Comparison of ENCODE assay signal across 16 cellular contexts in the genomic region with DNA sequence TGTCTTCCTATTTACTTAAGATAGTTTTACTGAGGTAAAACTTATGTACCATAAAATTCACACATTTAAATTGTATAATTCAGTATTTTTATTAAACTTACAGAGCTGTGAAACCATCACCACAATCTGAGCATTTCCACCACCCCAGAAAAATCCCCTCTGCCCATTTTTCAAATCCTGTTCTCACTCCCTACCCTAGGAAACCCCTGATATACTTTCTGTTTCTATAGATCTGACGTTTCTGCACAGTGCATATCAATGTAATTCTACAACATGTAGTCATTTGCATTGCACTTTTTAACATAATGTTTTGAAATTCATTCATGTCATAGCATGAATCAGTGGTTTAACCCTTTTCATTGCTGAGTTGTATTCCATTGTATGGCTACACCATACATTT.
DNase-seq lines count a peak whose midpoint lies in the region; ATAC-seq and TF ChIP-seq lines count a peak whose summit lies in the region.
"Had no signal": no experiment of that assay in that cellular context is flagged by ENCODE, and none has a peak within 500 bp of the region (broad histone marks: within the 10 kb centered on the region; RNA-seq: fewer than 3 reads in every experiment).

No MANE protein-coding gene starts in this region.

- H3K4me1 ChIP-seq in GM23248 (ENCODE audit: insufficient read depth), result no peaks in the 10 kb centered on the region
- H3K4me1 ChIP-seq: Peyer's patch had no signal

- H3K4me2 ChIP-seq in GM23248 (ENCODE audit: unreplicated experiment), result no peak overlapping the region

- H3K27ac ChIP-seq in substantia nigra (ENCODE audit: low read depth, low read length, poor library complexity, severe bottlenecking), result no peak overlapping the region
- H3K27ac ChIP-seq in GM23248, result no peak overlapping the region

- in situ Hi-C loops in GM23248 (cut with MboI), result loop anchor here (25.0 kb wide), 1 partner anchor 905 kb away; no protein-coding TSS in a partner anchor

- peaks cover 10% of the 10 kb centered on the region for H3K4me1 Mint-ChIP-seq in glutamatergic neuron (ENCODE audit: low read depth, unreplicated experiment)
- H3K4me1 Mint-ChIP-seq: T-helper 17 cell had no signal

- no peak overlapping the region for H3K27ac Mint-ChIP-seq in glutamatergic neuron (ENCODE audit: unreplicated experiment)
- H3K27ac Mint-ChIP-seq: HFFc6, T-helper 17 cell had no signal

- H3K4me3 ChIP-seq in GM23248, result no peak overlapping the region
- H3K4me3 ChIP-seq: Peyer's patch had no signal

- no peak overlapping the region for H3K4me3 Mint-ChIP-seq in glutamatergic neuron (ENCODE audit: unreplicated experiment)
- H3K4me3 Mint-ChIP-seq: HFFc6, T-helper 17 cell had no signal

- H3K79me2 ChIP-seq in GM23248 (ENCODE audit: insufficient read depth), result no peaks in the 10 kb centered on the region

- H3K36me3 ChIP-seq in GM23248 (ENCODE audit: low read depth), result no peaks in the 10 kb centered on the region
- H3K36me3 ChIP-seq: Peyer's patch had no signal

- no peaks in the 10 kb centered on the region for H4K20me1 ChIP-seq in GM23248 (ENCODE audit: insufficient read depth)

- no peak for DNase-seq in glutamatergic neuron
- DNase-seq in substantia nigra (lab: John Stamatoyannopoulos, UW), result no peak
- no peak for DNase-seq in GM23248
- DNase-seq: AML-193, HFFc6, IMR-90, NCI-H2029, NCI-H2171 treated with DMSO at 0.1 percent for 48 hours, NCI-H510A treated with DMSO at 0.1 percent for 48 hours, Right ventricle myocardium superior, T-helper 17 cell had no signal

- H3K9me3 Mint-ChIP-seq in glutamatergic neuron (ENCODE audit: unreplicated experiment), result no peaks in the 10 kb centered on the region

- WGBS in GM23248 (ENCODE audit: low coverage in 1 of 2, low lambda C conversion rate in 2 of 2, missing lambda C conversion rate in 2 of 2), 2 experiments, result 47 to 55% methylated on average over 1 of the region's 1 CpG

- H3K9me2 ChIP-seq in GM23248 (ENCODE audit: insufficient read depth), result no peaks in the 10 kb centered on the region

- H3K27me3 Mint-ChIP-seq in glutamatergic neuron (ENCODE audit: unreplicated experiment), result no peaks in the 10 kb centered on the region

- H3K9ac ChIP-seq in GM23248, result no peak overlapping the region

- no peak overlapping the region for H2AFZ ChIP-seq in GM23248

- H3F3A ChIP-seq in GM23248 (ENCODE audit: insufficient read depth), result no peaks in the 10 kb centered on the region

- H3K9me3 ChIP-seq in GM23248 (ENCODE audit: low read depth), result no peaks in the 10 kb centered on the region
- H3K9me3 ChIP-seq: Peyer's patch had no signal

- no peaks in the 10 kb centered on the region for H3K27me3 ChIP-seq in GM23248 (replicated peaks; ENCODE audit: insufficient read depth)
- H3K27me3 ChIP-seq: Peyer's patch had no signal

- no peak for TF ChIP-seq CTCF in glutamatergic neuron (IDR thresholded peaks at IDR 0.05; ENCODE audit: partially characterized antibody, unreplicated experiment)

- no peaks in the 10 kb centered on the region for H3K36me3 Mint-ChIP-seq in glutamatergic neuron (ENCODE audit: unreplicated experiment)

- ATAC-seq in GM18511 (IDR thresholded peaks at IDR 0.05; ENCODE audit: unreplicated experiment) (peak; percentile 68), GM21390 (IDR thresholded peaks at IDR 0.05; ENCODE audit: unreplicated experiment) (peak; percentile 53), HG02798 (IDR thresholded peaks at IDR 0.05; ENCODE audit: poor library complexity, unreplicated experiment) (peak; percentile 58), HG03521 (IDR thresholded peaks at IDR 0.05; ENCODE audit: unreplicated experiment) (peak; percentile 43)
- ATAC-seq: T-helper 17 cell had no signal
